In genomic region chr9:90870646-90871326, GRCh38 we compare ENCODE assay signal across 8 cellular contexts.
DNase-seq lines count a peak whose midpoint lies in the region; ATAC-seq lines count a peak whose summit lies in the region.

No MANE protein-coding gene starts in this region.

- DNase-seq in NK-92 treated with Interleukin-12 subunit alpha and Interleukin-12 subunit beta, amount 100 ng/mL, for 24 hours (lab: John Stamatoyannopoulos, UW) = peak; percentile 9
- DNase-seq in NK-92 (lab: John Stamatoyannopoulos, UW; ENCODE audit: unreplicated experiment) (no peak), M059J (ENCODE audit: low read depth) (peak; percentile 44), SW480 (ENCODE audit: low spot score) (peak; percentile 48), dermis blood vessel endothelial cell (peak; percentile 66), lung microvascular endothelial cell (ENCODE audit: low read depth in 2 of 2) (peak; percentile 49 to 64), stromal cell of bone marrow (ENCODE audit: low read depth) (peak; percentile 20)

- no peak for ATAC-seq in GM21390 (IDR thresholded peaks at IDR 0.05; ENCODE audit: unreplicated experiment)
